Comparison of ENCODE assay signal across 10 cellular contexts in genomic region chr13:32791545-32792172, GRCh38.
DNase-seq lines count a peak whose midpoint lies in the region; ATAC-seq and TF ChIP-seq lines count a peak whose summit lies in the region.
"Had no signal": no experiment of that assay in that cellular context is flagged by ENCODE, and none has a peak within 500 bp of the region (broad histone marks: within the 10 kb centered on the region; RNA-seq: fewer than 3 reads in every experiment).

No MANE protein-coding gene starts in this region.

- POLR2A ChIA-PET in activated CD8-positive, alpha-beta T cell treated with anti-CD3 and anti-CD28 coated beads, Interleukin-2, amount 10 ng/mL, durations not matched to agents 7 days and 5 days (lab: Charles Lee) = interaction anchor here (0.8 kb wide), 1 partner anchor 9 kb away, joined by 4 read pairs; no protein-coding TSS in a partner anchor

- no peak overlapping the region for H3K9ac ChIP-seq in BLaER1 treated with 17β-estradiol and CSF1 and Interleukin-3, amounts not matched to agents 10 nM and 100 nM

- peak overlapping the region; percentile 50 for H3K4me3 Mint-ChIP-seq in activated CD8-positive, alpha-beta T cell treated with anti-CD3 and anti-CD28 coated beads, Interleukin-2, amount 10 ng/mL, durations not matched to agents 7 days and 5 days
- no peak overlapping the region for H3K4me3 Mint-ChIP-seq in endothelial cell (ENCODE audit: unreplicated experiment)

- no peak for TF ChIP-seq CTCF in endothelial cell (IDR thresholded peaks at IDR 0.05; ENCODE audit: unreplicated experiment)

- peak; percentile 59 for ATAC-seq in GM18873 (IDR thresholded peaks at IDR 0.05; ENCODE audit: low FRiP score, unreplicated experiment)
- peak; percentile 62 for ATAC-seq in HG02981 (IDR thresholded peaks at IDR 0.05; ENCODE audit: unreplicated experiment)
- peak; percentile 93 for ATAC-seq in activated CD8-positive, alpha-beta T cell treated with anti-CD3 and anti-CD28 coated beads, Interleukin-2, amount 10 ng/mL, durations not matched to agents 7 days and 5 days

- H3K27me3 Mint-ChIP-seq in activated CD8-positive, alpha-beta T cell treated with anti-CD3 and anti-CD28 coated beads, Interleukin-2, amount 10 ng/mL, durations not matched to agents 7 days and 5 days (ENCODE audit: low read depth) = no peaks in the 10 kb centered on the region
- H3K27me3 Mint-ChIP-seq in endothelial cell (ENCODE audit: unreplicated experiment) = peaks cover 9% of the 10 kb centered on the region

- peak overlapping the region; percentile 90 for H3K27ac Mint-ChIP-seq in activated CD8-positive, alpha-beta T cell treated with anti-CD3 and anti-CD28 coated beads, Interleukin-2, amount 10 ng/mL, durations not matched to agents 7 days and 5 days
- no peak overlapping the region for H3K27ac Mint-ChIP-seq in endothelial cell (ENCODE audit: unreplicated experiment)

- peaks cover 56% of the 10 kb centered on the region for H3K4me1 Mint-ChIP-seq in activated CD8-positive, alpha-beta T cell treated with anti-CD3 and anti-CD28 coated beads, Interleukin-2, amount 10 ng/mL, durations not matched to agents 7 days and 5 days (ENCODE audit: low read depth)
- H3K4me1 Mint-ChIP-seq in endothelial cell (ENCODE audit: unreplicated experiment) = peaks cover 36% of the 10 kb centered on the region

- peaks cover 10 to 28% (median 16%) of the 10 kb centered on the region in 11 experiments; a peak in 14 of 22 replicates for H3K36me3 ChIP-seq in BLaER1 treated with 17β-estradiol and CSF1 and Interleukin-3, amounts not matched to agents 10 nM and 100 nM
- H3K36me3 ChIP-seq: thoracic aorta had no signal

- H3K9me3 Mint-ChIP-seq in activated CD8-positive, alpha-beta T cell treated with anti-CD3 and anti-CD28 coated beads, Interleukin-2, amount 10 ng/mL, durations not matched to agents 7 days and 5 days (ENCODE audit: insufficient read depth) = no peaks in the 10 kb centered on the region
- no peaks in the 10 kb centered on the region for H3K9me3 Mint-ChIP-seq in endothelial cell (ENCODE audit: unreplicated experiment)

- H3K4me1 ChIP-seq in BLaER1 treated with 17β-estradiol and CSF1 and Interleukin-3, amounts not matched to agents 10 nM and 100 nM = peaks cover 8 to 16% (median 12%) of the 10 kb centered on the region in 10 experiments; a peak in 17 of 20 replicates

- H3K4me2 ChIP-seq in BLaER1 treated with 17β-estradiol and CSF1 and Interleukin-3, amounts not matched to agents 10 nM and 100 nM = peak overlapping the region in 8 of 11 experiments; percentile 8 to 60 (median 34); a peak in 18 of 22 replicates

- H3K27me3 ChIP-seq in BLaER1 treated with 17β-estradiol and CSF1 and Interleukin-3, amounts not matched to agents 10 nM and 100 nM = no peaks in the 10 kb centered on the region

- H3K27ac ChIP-seq in BLaER1 treated with 17β-estradiol and CSF1 and Interleukin-3, amounts not matched to agents 10 nM and 100 nM = no peak overlapping the region
- H3K27ac ChIP-seq: thoracic aorta had no signal

- DNase-seq in activated CD8-positive, alpha-beta T cell treated with anti-CD3 and anti-CD28 coated beads, Interleukin-2, amount 10 ng/mL, durations not matched to agents 7 days and 5 days = peak; percentile 83
- DNase-seq in endothelial cell (ENCODE audit: low spot score) (no peak), epidermal melanocyte (ENCODE audit: insufficient read length, low spot score) (no peak), NCI-H1930 (lab: John Stamatoyannopoulos, UW) (no peak)
- no peak for DNase-seq in activated CD8-positive, alpha-beta memory T cell treated with anti-CD3 and anti-CD28 coated beads, Interleukin-2, amount 50 U/mL, for 48 hours
- DNase-seq: effector CD8-positive, alpha-beta T cell had no signal

- CTCF ChIA-PET in activated CD8-positive, alpha-beta T cell treated with anti-CD3 and anti-CD28 coated beads, Interleukin-2, amount 10 ng/mL, durations not matched to agents 7 days and 5 days (lab: Charles Lee) = no interaction called here

- H4K20me1 ChIP-seq in BLaER1 treated with 17β-estradiol and CSF1 and Interleukin-3, amounts not matched to agents 10 nM and 100 nM = no peaks in the 10 kb centered on the region

- H3K36me3 Mint-ChIP-seq in activated CD8-positive, alpha-beta T cell treated with anti-CD3 and anti-CD28 coated beads, Interleukin-2, amount 10 ng/mL, durations not matched to agents 7 days and 5 days (ENCODE audit: low read depth) = peaks cover 49% of the 10 kb centered on the region
- peaks cover 10% of the 10 kb centered on the region for H3K36me3 Mint-ChIP-seq in endothelial cell (ENCODE audit: low read depth, unreplicated experiment)

- no peak overlapping the region for H3K4me3 ChIP-seq in BLaER1 treated with 17β-estradiol and CSF1 and Interleukin-3, amounts not matched to agents 10 nM and 100 nM
- H3K4me3 ChIP-seq: thoracic aorta had no signal

- H3K9me3 ChIP-seq in BLaER1 treated with 17β-estradiol and CSF1 and Interleukin-3, amounts not matched to agents 10 nM and 100 nM (replicated peaks in 1 of 11) = no peaks in the 10 kb centered on the region
- H3K9me3 ChIP-seq: thoracic aorta had no signal
